18 cellular contexts compared by ENCODE assay signal in genomic region chr2:83112863-83113262, GRCh38.
DNase-seq lines count a peak whose midpoint lies in the region; ATAC-seq and TF ChIP-seq lines count a peak whose summit lies in the region.
"Had no signal": no experiment of that assay in that cellular context is flagged by ENCODE, and none has a peak within 500 bp of the region (broad histone marks: within the 10 kb centered on the region; RNA-seq: fewer than 3 reads in every experiment).

No MANE protein-coding gene starts in this region.

- H3K4me3 ChIP-seq in GM23248 (no peak overlapping the region), fibroblast of lung (replicated peaks in 1 of 4; ENCODE audit: control extremely low read depth in 1 of 4, insufficient read depth in 1 of 4, low read depth in 3 of 4, low read length in 4 of 4) (no peak overlapping the region), skeletal muscle cell (ENCODE audit: low read depth, low read length) (no peak overlapping the region)

- peaks cover 44% of the 10 kb centered on the region for H3K4me1 Mint-ChIP-seq in HFFc6 (ENCODE audit: low read depth)
- H3K4me1 Mint-ChIP-seq: B cell, CD14-positive monocyte had no signal

- no peaks in the 10 kb centered on the region for H3K9me3 Mint-ChIP-seq in HFFc6

- H2AFZ ChIP-seq in GM23248: 0 out of 2 replicates have a peak overlapping the region, but pooled peaks have one; percentile 30
- H2AFZ ChIP-seq in fibroblast of lung (ENCODE audit: low read length): no peak overlapping the region

- 0 out of 2 replicates have a peak, but pooled peaks cover 6% of the 10 kb centered on the region for H3K36me3 Mint-ChIP-seq in HFFc6 (ENCODE audit: low read depth)
- H3K36me3 Mint-ChIP-seq: CD14-positive monocyte had no signal

- H3K27ac ChIP-seq in GM23248 (no peak overlapping the region), fibroblast of lung (ENCODE audit: insufficient read depth, low read length) (no peak overlapping the region)

- no peaks in the 10 kb centered on the region for H3K27me3 Mint-ChIP-seq in HFFc6 (ENCODE audit: insufficient read depth)
- H3K27me3 Mint-ChIP-seq: B cell had no signal

- no peak overlapping the region for H3K4me3 Mint-ChIP-seq in HFFc6
- H3K4me3 Mint-ChIP-seq: B cell, CD14-positive monocyte had no signal

- WGBS in GM23248 (ENCODE audit: low coverage in 1 of 2, low lambda C conversion rate in 2 of 2, missing lambda C conversion rate in 2 of 2), 2 experiments: 25 to 28% methylated on average over 2 of the region's 2 CpGs

- in situ Hi-C loops in GM23248 (cut with MboI): no loop called here

- H3K9me2 ChIP-seq in GM23248 (ENCODE audit: insufficient read depth): no peaks in the 10 kb centered on the region

- no peaks in the 10 kb centered on the region for H3K4me1 ChIP-seq in GM23248 (ENCODE audit: insufficient read depth)
- no peaks in the 10 kb centered on the region for H3K4me1 ChIP-seq in fibroblast of lung (ENCODE audit: control insufficient read depth, extremely low read depth, insufficient read depth, low read length)

- H3K4me2 ChIP-seq in GM23248 (ENCODE audit: unreplicated experiment): no peak overlapping the region
- H3K4me2 ChIP-seq in fibroblast of lung (ENCODE audit: extremely low read depth, insufficient read depth, low read length): no peak overlapping the region

- no peak for ATAC-seq in HG02678 (IDR thresholded peaks at IDR 0.05; ENCODE audit: unreplicated experiment)
- ATAC-seq: PC-3 had no signal

- H3K9ac ChIP-seq in GM23248: no peak overlapping the region
- no peak overlapping the region for H3K9ac ChIP-seq in fibroblast of lung (ENCODE audit: insufficient read depth, low read length)

- H4K20me1 ChIP-seq in GM23248 (ENCODE audit: insufficient read depth): no peaks in the 10 kb centered on the region
- no peaks in the 10 kb centered on the region for H4K20me1 ChIP-seq in fibroblast of lung (ENCODE audit: control insufficient read depth, extremely low read depth, insufficient read depth, low read length)

- H3F3A ChIP-seq in GM23248 (ENCODE audit: insufficient read depth): no peaks in the 10 kb centered on the region

- H3K9me3 ChIP-seq in GM23248 (ENCODE audit: low read depth) (no peaks in the 10 kb centered on the region), fibroblast of lung (ENCODE audit: control insufficient read depth, insufficient read depth, low read depth, low read length) (no peaks in the 10 kb centered on the region)

- DNase-seq in GM23248 (no peak), OCI-M1 (lab: John Stamatoyannopoulos, UW) (peak; percentile 6), fibroblast of lung (ENCODE audit: low read depth in 2 of 2) (peak; percentile 1 to 25), skeletal muscle cell (ENCODE audit: low read depth) (peak; percentile 25), NCI-H1105 (lab: John Stamatoyannopoulos, UW) (no peak), NCI-H2107 (lab: John Stamatoyannopoulos, UW) (no peak), HFFc6 (no peak)
- DNase-seq: GDM1, Karpas-422, NCI-H1417, NCI-H187, NCI-H226, NCI-H524 treated with DMSO at 0.1 percent for 48 hours, PC-3, Right ventricle myocardium superior had no signal

- no peak overlapping the region for H3K27ac Mint-ChIP-seq in HFFc6
- H3K27ac Mint-ChIP-seq: B cell, CD14-positive monocyte had no signal

- TF ChIP-seq CTCF in fibroblast of lung (conservative IDR thresholded peaks at IDR 0.05 in 1 of 2, IDR thresholded peaks at IDR 0.05 in 1 of 2; ENCODE audit: low read depth in 1 of 2, low read length in 2 of 2) (no peak), HFFc6 (IDR thresholded peaks at IDR 0.05) (no peak)

- H3K79me2 ChIP-seq in GM23248 (ENCODE audit: insufficient read depth) (no peaks in the 10 kb centered on the region), fibroblast of lung (ENCODE audit: control insufficient read depth, insufficient read depth, low read length) (no peaks in the 10 kb centered on the region)

- no peaks in the 10 kb centered on the region for H3K36me3 ChIP-seq in GM23248 (ENCODE audit: low read depth)
- no peaks in the 10 kb centered on the region for H3K36me3 ChIP-seq in fibroblast of lung (ENCODE audit: control insufficient read depth, insufficient read depth, low read length)

- H3K27me3 ChIP-seq in GM23248 (replicated peaks; ENCODE audit: insufficient read depth) (no peaks in the 10 kb centered on the region), fibroblast of lung (ENCODE audit: control insufficient read depth, insufficient read depth, low read length) (no peaks in the 10 kb centered on the region)

Comparison
In these comparisons a context has a peak if more than half of its experiments do, and no peak if none do; other contexts are left out.
1. DNase-seq: peak in OCI-M1 (single experiment), fibroblast of lung (2 of 2) and skeletal muscle cell (single experiment); none in GM23248 (single experiment), NCI-H1105 (single experiment), NCI-H2107 (single experiment) and HFFc6 (single experiment).